In genomic region chr1:178486100-178487069, GRCh38 we compare ENCODE assay signal across 12 cellular contexts. TPM values are rescaled to one million over a fixed set of nuclear protein-coding genes. Genes with fewer than 3 reads are reported as not detected.
DNase-seq lines count a peak whose midpoint lies in the region; ATAC-seq and TF ChIP-seq lines count a peak whose summit lies in the region.
"Had no signal": no experiment of that assay in that cellular context is flagged by ENCODE, and none has a peak within 500 bp of the region (broad histone marks: within the 10 kb centered on the region; RNA-seq: fewer than 3 reads in every experiment).

No MANE protein-coding gene starts in this region.

- no peak overlapping the region for H3K14ac ChIP-seq in IMR-90 (replicated peaks; ENCODE audit: low read depth, low read length)

- H3K4me2 ChIP-seq in IMR-90 (ENCODE audit: low read depth, low read length): no peak overlapping the region

- no peaks in the 10 kb centered on the region for H3K9me1 ChIP-seq in IMR-90 (ENCODE audit: insufficient read depth, low read length)

- H3K36me3 ChIP-seq in IMR-90 (ENCODE audit: control insufficient read depth, insufficient read depth, low read length) (no peaks in the 10 kb centered on the region), esophagus squamous epithelium (no peaks in the 10 kb centered on the region), mucosa of descending colon (ENCODE audit: low read depth) (no peaks in the 10 kb centered on the region), tibial artery (peaks cover 0 to 5% (median 0%) of the 10 kb centered on the region in 3 donors), SJCRH30 (no peaks in the 10 kb centered on the region)

- no peak overlapping the region for H2BK5ac ChIP-seq in IMR-90 (ENCODE audit: low read depth, low read length, poor library complexity, severe bottlenecking)

- DNase-seq in IMR-90 (no peak), esophagus squamous epithelium (lab: John Stamatoyannopoulos, UW) (no peak), mucosa of descending colon (no peak), tibial artery (no peak), NCI-H2107 treated with DMSO at 0.1 percent for 48 hours (lab: John Stamatoyannopoulos, UW; ENCODE audit: unreplicated experiment) (no peak), HUDEP-2 (lab: John Stamatoyannopoulos, UW; ENCODE audit: unreplicated experiment in 76 of 76) (no peak), SJCRH30 (no peak), C1 segment of cervical spinal cord (lab: John Stamatoyannopoulos, UW) (no peak)
- DNase-seq: activated CD8-positive, alpha-beta memory T cell treated with anti-CD3 and anti-CD28 coated beads for 24 hours; effector CD8-positive, alpha-beta T cell had no signal

- H4K20me1 ChIP-seq in IMR-90 (ENCODE audit: insufficient read depth, low read length): no peaks in the 10 kb centered on the region

- dilution Hi-C loops in IMR-90 (cut with HindIII; ENCODE audit: low sequenced_read_pairs, unreplicated experiment): no loop called here

- H4K5ac ChIP-seq in IMR-90 (ENCODE audit: low read depth, low read length): no peak overlapping the region

- no peak overlapping the region for H2BK20ac ChIP-seq in IMR-90 (ENCODE audit: low read depth, low read length)

- CTCF ChIA-PET in IMR-90 (lab: Yijun Ruan, JAX): no interaction called here

- no peak for TF ChIP-seq POLR2A in IMR-90 (IDR thresholded peaks at IDR 0.05; ENCODE audit: low read depth, low read length)
- TF ChIP-seq POLR2A in esophagus squamous epithelium (IDR thresholded peaks at IDR 0.05): no peak

- TF ChIP-seq RAD21 in IMR-90 (IDR thresholded peaks at IDR 0.05; ENCODE audit: low read length): no peak

- no TSS peak for BruUV-seq in IMR-90 (replicated peaks; lab: Mats Ljungman, UMichigan)

- no peak overlapping the region for H2BK15ac ChIP-seq in IMR-90 (ENCODE audit: low read depth, low read length)

- no peak overlapping the region for H4K8ac ChIP-seq in IMR-90 (ENCODE audit: low read depth in 2 of 2, low read length in 2 of 2)

- intact Hi-C loops in IMR-90 (cut with micrococcal nuclease): no loop called here
- intact Hi-C loops in esophagus squamous epithelium (cut with DNase I): no loop called here
- intact Hi-C loops in mucosa of descending colon (cut with DNase I, micrococcal nuclease): no loop called here
- intact Hi-C loops in tibial artery (cut with DNase I; ENCODE audit: low total_unique reads): no loop called here

- H2BK120ac ChIP-seq in IMR-90 (ENCODE audit: low read depth, low read length): no peak overlapping the region

- H4K91ac ChIP-seq in IMR-90 (ENCODE audit: insufficient read depth, low read depth, low read length): no peak overlapping the region

- H3K56ac ChIP-seq in IMR-90 (ENCODE audit: extremely low read depth, insufficient read depth, low read length): no peak overlapping the region

- no peaks in the 10 kb centered on the region for H3K9me3 ChIP-seq in IMR-90 (ENCODE audit: control insufficient read depth, insufficient read depth, low read length)
- H3K9me3 ChIP-seq in esophagus squamous epithelium: no peaks in the 10 kb centered on the region
- no peaks in the 10 kb centered on the region for H3K9me3 ChIP-seq in mucosa of descending colon
- H3K9me3 ChIP-seq in tibial artery: no peaks in the 10 kb centered on the region
- H3K9me3 ChIP-seq in SJCRH30 (replicated peaks): no peaks in the 10 kb centered on the region

- H3K27me3 ChIP-seq in IMR-90 (ENCODE audit: control insufficient read depth, insufficient read depth, low read length) (peaks cover 2% of the 10 kb centered on the region; the same call in 1 of the 2 replicates), esophagus squamous epithelium (peaks cover 0 to 12% (median 0%) of the 10 kb centered on the region in 4 donors), tibial artery (no peaks in the 10 kb centered on the region), SJCRH30 (no peaks in the 10 kb centered on the region)

- H3K9ac ChIP-seq in IMR-90 (ENCODE audit: low read depth, low read length): no peak overlapping the region

- no peak overlapping the region for H2AK5ac ChIP-seq in IMR-90 (ENCODE audit: low read depth, low read length)

- H3K23ac ChIP-seq in IMR-90 (ENCODE audit: low read depth, low read length): no peak overlapping the region

- H3K18ac ChIP-seq in IMR-90 (ENCODE audit: low read depth, low read length): no peak overlapping the region

- in situ Hi-C loops in IMR-90 (cut with MboI; ENCODE audit: low sequenced_read_pairs): no loop called here

- POLR2A ChIA-PET in IMR-90 (lab: Charles Lee; ENCODE audit: unreplicated experiment): no interaction called here

- H3K27ac ChIP-seq in IMR-90 (ENCODE audit: insufficient read depth, low read length): no peak overlapping the region
- H3K27ac ChIP-seq in esophagus squamous epithelium: no peak overlapping the region
- no peak overlapping the region for H3K27ac ChIP-seq in tibial artery
- H3K27ac ChIP-seq in SJCRH30: no peak overlapping the region

- ATAC-seq in IMR-90 (ENCODE audit: low read depth) (no peak), mucosa of descending colon (peak; percentile 62)

- peak overlapping the region; percentile 19 for H2AK9ac ChIP-seq in IMR-90 (replicated peaks; ENCODE audit: low read depth, low read length, poor library complexity)

- no peaks in the 10 kb centered on the region for H3K79me1 ChIP-seq in IMR-90 (ENCODE audit: low read depth in 1 of 2, low read length in 2 of 2)

- TF ChIP-seq CTCF in IMR-90 (conservative IDR thresholded peaks at IDR 0.05; ENCODE audit: low read depth, low read length): no peak
- TF ChIP-seq CTCF in esophagus squamous epithelium (IDR thresholded peaks at IDR 0.05): no peak
- no peak for TF ChIP-seq CTCF in mucosa of descending colon (IDR thresholded peaks at IDR 0.05)
- no peak for TF ChIP-seq CTCF in tibial artery (IDR thresholded peaks at IDR 0.05)

- H2AFZ ChIP-seq in IMR-90 (replicated peaks; ENCODE audit: low read length, poor library complexity): peak overlapping the region; percentile 24

- H3K4me1 ChIP-seq in IMR-90 (ENCODE audit: control insufficient read depth, insufficient read depth, low read length): no peaks in the 10 kb centered on the region
- H3K4me1 ChIP-seq in esophagus squamous epithelium: peaks cover 0 to 13% (median 10%) of the 10 kb centered on the region in 3 donors
- no peaks in the 10 kb centered on the region for H3K4me1 ChIP-seq in mucosa of descending colon (ENCODE audit: low read depth)
- H3K4me1 ChIP-seq in tibial artery: peaks cover 0 to 17% (median 11%) of the 10 kb centered on the region in 4 donors
- H3K4me1 ChIP-seq in SJCRH30: no peaks in the 10 kb centered on the region

- WGBS in IMR-90 (ENCODE audit: extremely low coverage in 2 of 2, insufficient read length in 1 of 2), 2 experiments: 44% methylated on average over 34 of the region's 54 CpGs; no CpG with 5 or more reads in 1 of the 2 experiments
- 0 to 39% methylated on average over 2 to 18 of the region's 54 CpGs for WGBS in esophagus squamous epithelium, 2 donors

- no peak overlapping the region for H3K4me3 ChIP-seq in IMR-90 (ENCODE audit: insufficient read depth, low read depth, low read length)
- H3K4me3 ChIP-seq in esophagus squamous epithelium: peak overlapping the region in 3 of 4 donors; percentile 13 to 45 (median 36)
- H3K4me3 ChIP-seq in mucosa of descending colon: no peak overlapping the region
- peak overlapping the region; percentile 33 to 52 for H3K4me3 ChIP-seq in tibial artery
- H3K4me3 ChIP-seq in SJCRH30: no peak overlapping the region

- no peak overlapping the region for H3K4ac ChIP-seq in IMR-90 (ENCODE audit: low read depth, low read length)

TF ChIP-seq in IMR-90, 13 proteins besides CTCF, POLR2A, EP300 and RAD21:
- no peak for TF ChIP-seq SMC3 (IDR thresholded peaks at IDR 0.05; ENCODE audit: low read depth, low read length)

RNA-seq across cellular contexts. Expression of gene CLEC20A, which starts 10.4 kb away (rescaled TPM):
- not detected in 2 replicates for total RNA-seq in IMR-90 (2012; rRNA removed)
- not detected in 2 replicates for polyA plus RNA-seq in IMR-90 (2012; rRNA removed)
- polyA plus RNA-seq in IMR-90 (2012; cell fraction: cytosol; rRNA removed): not detected in 2 replicates
- not detected in 2 replicates for polyA plus RNA-seq in IMR-90 (2012; cell fraction: nucleus; rRNA removed; ENCODE audit: low replicate concordance)
- total RNA-seq in esophagus squamous epithelium: not detected
- total RNA-seq in mucosa of descending colon: not detected
- not detected in 2 replicates for total RNA-seq in SJCRH30 (2014; rRNA removed; shearing (Covaris generic))
- total RNA-seq: MCF 10A had no signal

RNA-seq across cellular contexts. Expression of gene TEX35, which starts 26.5 kb away (rescaled TPM):
- total RNA-seq in IMR-90 (2012; rRNA removed) (not detected in 2 replicates), esophagus squamous epithelium (not detected), mucosa of descending colon (not detected)
- 0.05 TPM in 1 of 2 replicates, not detected in the other for polyA plus RNA-seq in IMR-90 (2012; rRNA removed)
- polyA plus RNA-seq in IMR-90 (2012; cell fraction: cytosol; rRNA removed): 0.04 TPM in 1 of 2 replicates, not detected in the other
- polyA plus RNA-seq in IMR-90 (2012; cell fraction: nucleus; rRNA removed; ENCODE audit: low replicate concordance): 0.11 and 0.16 TPM in 2 replicates
- total RNA-seq in SJCRH30 (2014; rRNA removed; shearing (Covaris generic)): not detected in 2 replicates
- total RNA-seq: MCF 10A, mucosa of gallbladder had no signal

Comparison
In these comparisons a context has a peak if more than half of its experiments do, and no peak if none do; other contexts are left out.
1. H3K4me3 ChIP-seq: peak in esophagus squamous epithelium (3 of 4) and tibial artery (2 of 2); none in IMR-90 (single experiment), mucosa of descending colon (single experiment) and SJCRH30 (single experiment).